In the genomic region with DNA sequence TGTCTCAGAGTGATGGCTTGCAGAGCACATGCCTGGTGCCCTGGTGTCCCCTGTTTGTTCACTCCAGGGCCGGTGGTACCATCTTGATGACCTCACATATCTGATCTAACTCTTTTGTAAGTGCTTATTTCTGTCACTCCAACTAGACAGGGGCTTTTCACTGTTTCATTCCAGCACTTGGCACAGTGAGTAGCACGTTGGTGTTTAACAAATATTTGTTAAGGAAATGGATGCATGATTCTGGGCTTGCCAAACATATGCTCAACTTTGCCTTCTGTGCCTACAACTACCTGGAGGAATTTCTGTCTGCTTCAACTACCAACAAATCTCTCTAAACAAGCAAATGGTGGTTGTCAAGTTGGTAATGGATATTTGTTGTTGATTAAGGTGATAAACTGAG, we compare ENCODE assay signal across 18 cellular contexts. TPM values are rescaled to one million over a fixed set of nuclear protein-coding genes. Genes with fewer than 3 reads are reported as not detected.
DNase-seq lines count a peak whose midpoint lies in the region; ATAC-seq and TF ChIP-seq lines count a peak whose summit lies in the region.
"Had no signal": no experiment of that assay in that cellular context is flagged by ENCODE, and none has a peak within 500 bp of the region (broad histone marks: within the 10 kb centered on the region; RNA-seq: fewer than 3 reads in every experiment).

No MANE protein-coding gene starts in this region.

- H3K4me3 ChIP-seq in LNCaP clone FGC (ENCODE audit: low read depth, low read length) (no peak overlapping the region), uterus (no peak overlapping the region)
- H3K4me3 ChIP-seq: BLaER1 had no signal

- H3K27me3 ChIP-seq in uterus = no peaks in the 10 kb centered on the region

- peaks cover 0 to 10% of the 10 kb centered on the region in 2 donors for H3K4me1 ChIP-seq in uterus

- DNase-seq in DMS53 (lab: John Stamatoyannopoulos, UW) (peak; percentile 27), DMS53 treated with DMSO at 0.1 percent for 48 hours (lab: John Stamatoyannopoulos, UW; ENCODE audit: unreplicated experiment) (no peak), LNCaP clone FGC (ENCODE audit: low read depth) (peak; percentile 63), uterus (no peak)
- DNase-seq in stimulated activated CD4-positive, alpha-beta T cell treated with anti-CD3 and anti-CD28 coated beads, Interleukin-12 subunit alpha, Interleukin-12 subunit beta, amount 100 ng/mL, for 4 hours = no peak
- DNase-seq: 8988T; CD4-positive, alpha-beta memory T cell; GDM1; GOT3; H7; HFFc6 had no signal

- intact Hi-C loops in uterus (cut with DNase I; ENCODE audit: low total_unique reads) = no loop called here

- TF ChIP-seq POLR2A in uterus (IDR thresholded peaks at IDR 0.05) = no peak

- no peak for TF ChIP-seq CTCF in LNCaP clone FGC (IDR thresholded peaks at IDR 0.05; ENCODE audit: control insufficient read depth, extremely low read depth, insufficient read depth)
- TF ChIP-seq CTCF in VCaP (conservative IDR thresholded peaks at IDR 0.05) = no peak
- no peak for TF ChIP-seq CTCF in uterus (IDR thresholded peaks at IDR 0.05)

- no peak for ATAC-seq in HG02571 (IDR thresholded peaks at IDR 0.05; ENCODE audit: unreplicated experiment)
- ATAC-seq: HCT116 had no signal

- no peaks in the 10 kb centered on the region for H3K9me3 ChIP-seq in uterus
- H3K9me3 ChIP-seq: BLaER1 had no signal

- no peaks in the 10 kb centered on the region for H3K36me3 ChIP-seq in uterus
- H3K36me3 ChIP-seq: BLaER1 had no signal

- H3K27ac ChIP-seq in VCaP (peak overlapping the region; percentile 71), uterus (peak overlapping the region; percentile 83 to 96)
- H3K27ac ChIP-seq: BLaER1 had no signal

RNA-seq across cellular contexts. Expression of a gene that starts 31.6 kb away (rescaled TPM):
- total RNA-seq in uterus = not detected
- total RNA-seq: A673; CD4-positive, alpha-beta memory T cell; Daoy; H7; HFFc6; HT-29 had no signal

RNA-seq across cellular contexts. Expression of a gene that starts 43.0 kb away (rescaled TPM):
- 100 to 1,000 TPM in 1 of 4 donors, 10 to 100 TPM in 3; 28.4 to 175 (median 59.9) TPM for total RNA-seq in uterus

Comparison
In these comparisons a context has a peak if more than half of its experiments do, and no peak if none do; other contexts are left out.
1. DNase-seq: peak in DMS53 (single experiment) and LNCaP clone FGC (single experiment); none in DMS53 treated with DMSO at 0.1 percent for 48 hours (single experiment), uterus (0 of 2) and stimulated activated CD4-positive, alpha-beta T cell treated with anti-CD3 and anti-CD28 coated beads, Interleukin-12 subunit alpha, Interleukin-12 subunit beta, amount 100 ng/mL, for 4 hours (single experiment).